In the genomic region with DNA sequence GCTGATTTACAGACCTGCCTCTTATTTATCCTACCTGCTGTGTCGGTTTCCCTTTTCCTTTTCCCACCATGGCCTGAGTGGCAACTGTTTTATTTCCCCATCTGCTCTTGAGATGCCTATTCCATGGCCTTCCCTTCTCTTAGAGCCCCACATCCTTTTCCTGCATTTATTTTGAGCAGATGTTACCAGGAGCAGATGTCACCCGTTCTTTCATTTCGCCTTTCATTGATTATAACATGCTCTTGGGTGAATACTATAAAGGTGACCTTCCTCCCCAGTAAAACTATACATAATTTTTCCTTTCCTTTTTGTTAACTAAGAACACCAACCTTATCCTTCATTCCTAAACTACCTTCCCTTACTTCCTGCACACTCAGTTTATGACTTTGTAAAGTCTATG, we compare ENCODE assay signal across 1 cellular context.
TF ChIP-seq lines count a peak whose summit lies in the region.

No MANE protein-coding gene starts in this region.

TF ChIP-seq in IMR-90, 13 proteins besides CTCF, POLR2A, EP300 and RAD21 (continued from another document):
- TF ChIP-seq, protein P1, sequence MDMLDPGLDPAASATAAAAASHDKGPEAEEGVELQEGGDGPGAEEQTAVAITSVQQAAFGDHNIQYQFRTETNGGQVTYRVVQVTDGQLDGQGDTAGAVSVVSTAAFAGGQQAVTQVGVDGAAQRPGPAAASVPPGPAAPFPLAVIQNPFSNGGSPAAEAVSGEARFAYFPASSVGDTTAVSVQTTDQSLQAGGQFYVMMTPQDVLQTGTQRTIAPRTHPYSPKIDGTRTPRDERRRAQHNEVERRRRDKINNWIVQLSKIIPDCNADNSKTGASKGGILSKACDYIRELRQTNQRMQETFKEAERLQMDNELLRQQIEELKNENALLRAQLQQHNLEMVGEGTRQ (IDR thresholded peaks at IDR 0.05; ENCODE audit: low read depth, low read length): no peak
